18 cellular contexts compared by ENCODE assay signal in genomic region chr12:3266638-3267037, GRCh38.
"Had no signal": no experiment of that assay in that cellular context is flagged by ENCODE, and none has a peak within 500 bp of the region (broad histone marks: within the 10 kb centered on the region; RNA-seq: fewer than 3 reads in every experiment).

No MANE protein-coding gene starts in this region.

- H3K27ac ChIP-seq: left lung, neutrophil, pancreas, testis, tibial artery had no signal

- H3K36me3 ChIP-seq: left lung, neutrophil, pancreas, tibial artery had no signal

- ATAC-seq: left lung; natural killer cell; pancreas; sciatic nerve; stimulated activated effector memory CD8-positive, alpha-beta T cell treated with anti-CD3 and anti-CD28 coated beads, Interleukin-12 subunit alpha, Interleukin-12 subunit beta, amount 100 ng/mL, for 72 hours; stimulated activated naive CD8-positive, alpha-beta T cell treated with anti-CD3 and anti-CD28 coated beads, Interleukin-15, Interleukin-2, amounts not matched to agents 100 U/mL and 50 U/mL, for 24 hours had no signal

- H3K4me1 ChIP-seq: left lung, pancreas had no signal

- DNase-seq: dorsolateral prefrontal cortex; effector CD4-positive, alpha-beta T cell; hippocampal formation; left cardiac atrium; natural killer cell; pancreas; retina; stimulated activated CD4-positive, alpha-beta T cell treated with anti-CD3 and anti-CD28 coated beads, Interleukin-2, amount 100 ng/mL, for 24 hours; stimulated activated CD4-positive, alpha-beta T cell treated with anti-CD3 and anti-CD28 coated beads, Interleukin-4, amount 100 ng/mL, for 24 hours; stimulated activated naive CD8-positive, alpha-beta T cell treated with anti-CD3 and anti-CD28 coated beads, Interleukin-15, Interleukin-2, amounts not matched to agents 100 U/mL and 50 U/mL, for 24 hours; substantia nigra; testis; tibial artery had no signal

- H3K9me3 ChIP-seq: left lung, neutrophil, pancreas, testis, tibial artery had no signal

- H3K4me3 ChIP-seq: dorsolateral prefrontal cortex, left lung, lung, pancreas, testis, tibial artery had no signal

- H3K27me3 ChIP-seq: left lung, pancreas, testis, tibial artery had no signal
